In genomic region chr1:221868894-221869293, GRCh38 we compare ENCODE assay signal across 3 cellular contexts.
A peak's percentile ranks its signal among the peaks of the same experiment; 100 is the strongest.
TF ChIP-seq lines count a peak whose summit lies in the region.

No MANE protein-coding gene starts in this region.

TF ChIP-seq in A549, 52 proteins besides CTCF, POLR2A, EP300 and RAD21 (continued from another document and continues in another):
- TF ChIP-seq NPAS2 (CRISPR knock-in tag; IDR thresholded peaks at IDR 0.05; ENCODE audit: borderline replicate concordance) (no peak), HEYL (CRISPR knock-in tag; IDR thresholded peaks at IDR 0.05) (no peak), BCL3 (IDR thresholded peaks at IDR 0.05) (peak; percentile 62; the same call in 1 of the 3 replicates), CBX2 (IDR thresholded peaks at IDR 0.05; ENCODE audit: borderline replicate concordance, low read depth) (no peak), RCOR1 (IDR thresholded peaks at IDR 0.05; ENCODE audit: low read depth, low read length) (no peak), KDM1A (IDR thresholded peaks at IDR 0.05; ENCODE audit: low read depth) (no peak), HDAC2 (IDR thresholded peaks at IDR 0.05) (no peak), HES2 (IDR thresholded peaks at IDR 0.05) (no peak), TP53 (CRISPR knock-in tag; IDR thresholded peaks at IDR 0.05) (no peak), BHLHE40 (IDR thresholded peaks at IDR 0.05; ENCODE audit: low read depth, low read length) (no peak), RARB (CRISPR knock-in tag; IDR thresholded peaks at IDR 0.05) (no peak), CBX8 (IDR thresholded peaks at IDR 0.05) (no peak), HOXB5 (CRISPR knock-in tag; IDR thresholded peaks at IDR 0.05) (no peak), ZC3H11A (IDR thresholded peaks at IDR 0.05) (no peak), REST (IDR thresholded peaks at IDR 0.05) (no peak), ZFP36 (IDR thresholded peaks at IDR 0.05; ENCODE audit: borderline replicate concordance, partially characterized antibody) (no peak), JUNB (IDR thresholded peaks at IDR 0.05) (peak; percentile 93), FOXS1 (CRISPR knock-in tag; IDR thresholded peaks at IDR 0.05) (peak; percentile 97; the same call in 1 of the 2 replicates)
- TF ChIP-seq, protein P1, sequence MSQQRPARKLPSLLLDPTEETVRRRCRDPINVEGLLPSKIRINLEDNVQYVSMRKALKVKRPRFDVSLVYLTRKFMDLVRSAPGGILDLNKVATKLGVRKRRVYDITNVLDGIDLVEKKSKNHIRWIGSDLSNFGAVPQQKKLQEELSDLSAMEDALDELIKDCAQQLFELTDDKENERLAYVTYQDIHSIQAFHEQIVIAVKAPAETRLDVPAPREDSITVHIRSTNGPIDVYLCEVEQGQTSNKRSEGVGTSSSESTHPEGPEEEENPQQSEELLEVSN (IDR thresholded peaks at IDR 0.05; ENCODE audit: borderline replicate concordance, low read depth) = no peak

TF ChIP-seq in HCT116, 20 proteins besides CTCF, POLR2A, EP300 and RAD21:
- TF ChIP-seq REST (IDR thresholded peaks at IDR 0.05; ENCODE audit: low read depth) (no peak), FOSL1 (IDR thresholded peaks at IDR 0.05; ENCODE audit: low read depth) (peak; percentile 29; the same call in 1 of the 2 replicates), ZBTB33 (IDR thresholded peaks at IDR 0.05; ENCODE audit: extremely low read depth, insufficient replicate concordance, low read length) (no peak), EZH2phosphoT487 (IDR thresholded peaks at IDR 0.05; ENCODE audit: borderline replicate concordance) (no peak), EGR1 (IDR thresholded peaks at IDR 0.05; ENCODE audit: low read depth) (no peak), JUND (IDR thresholded peaks at IDR 0.05) (peak; percentile 22; the same call in 1 of the 2 replicates)
- TF ChIP-seq, protein P2, sequence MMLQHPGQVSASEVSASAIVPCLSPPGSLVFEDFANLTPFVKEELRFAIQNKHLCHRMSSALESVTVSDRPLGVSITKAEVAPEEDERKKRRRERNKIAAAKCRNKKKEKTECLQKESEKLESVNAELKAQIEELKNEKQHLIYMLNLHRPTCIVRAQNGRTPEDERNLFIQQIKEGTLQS (IDR thresholded peaks at IDR 0.05) = no peak

TF ChIP-seq in SK-N-SH, 30 proteins besides CTCF, POLR2A, EP300 and RAD21 (continued from another document):
- TF ChIP-seq MAX (IDR thresholded peaks at IDR 0.05; ENCODE audit: low read depth) (no peak), MEF2A (IDR thresholded peaks at IDR 0.05; ENCODE audit: borderline replicate concordance, low read depth) (0 out of 2 replicates have a peak, but pooled peaks have one; percentile 13), CHD2 (IDR thresholded peaks at IDR 0.05; ENCODE audit: low read length, partially characterized antibody) (no peak), FOSL2 (IDR thresholded peaks at IDR 0.05; ENCODE audit: borderline replicate concordance, low read depth) (peak; percentile 70), RCOR1 (IDR thresholded peaks at IDR 0.05; ENCODE audit: low read length) (no peak), REST (IDR thresholded peaks at IDR 0.05; ENCODE audit: low read depth, low read length) (no peak), USF2 (IDR thresholded peaks at IDR 0.05; ENCODE audit: borderline replicate concordance, low read depth, low read length) (no peak), MXI1 (IDR thresholded peaks at IDR 0.05; ENCODE audit: low read depth, low read length) (no peak), PBX3 (IDR thresholded peaks at IDR 0.05) (peak; percentile 37; the same call in 1 of the 2 replicates), FOXJ3 (CRISPR knock-in tag; IDR thresholded peaks at IDR 0.05) (no peak), USF1 (IDR thresholded peaks at IDR 0.05; ENCODE audit: borderline replicate concordance, low read depth) (no peak), RFX5 (IDR thresholded peaks at IDR 0.05; ENCODE audit: low read length) (no peak), TAF1 (IDR thresholded peaks at IDR 0.05; ENCODE audit: borderline replicate concordance, low read depth, low read length) (no peak), GABPA (IDR thresholded peaks at IDR 0.05; ENCODE audit: low read depth) (no peak), YY1 (IDR thresholded peaks at IDR 0.05; ENCODE audit: low read depth) (no peak), JUND (IDR thresholded peaks at IDR 0.05) (peak; percentile 51; the same call in 1 of the 2 replicates), TCF12 (IDR thresholded peaks at IDR 0.05) (peak; percentile 48), TEAD4 (IDR thresholded peaks at IDR 0.05; ENCODE audit: borderline replicate concordance, insufficient read depth) (no peak), ZBTB33 (IDR thresholded peaks at IDR 0.05; ENCODE audit: borderline replicate concordance, low read depth) (no peak), GATA2 (CRISPR knock-in tag; IDR thresholded peaks at IDR 0.05) (no peak), POLR2AphosphoS5 (IDR thresholded peaks at IDR 0.05; ENCODE audit: low read depth, low read length) (no peak), FOXM1 (IDR thresholded peaks at IDR 0.05; ENCODE audit: low read depth) (no peak), NFIC (IDR thresholded peaks at IDR 0.05; ENCODE audit: borderline replicate concordance) (peak; percentile 85), SMC3 (IDR thresholded peaks at IDR 0.05; ENCODE audit: low read depth, low read length) (no peak), EZH2phosphoT487 (IDR thresholded peaks at IDR 0.05; ENCODE audit: borderline replicate concordance, low read depth) (no peak), RXRA (IDR thresholded peaks at IDR 0.05; ENCODE audit: borderline replicate concordance, low read depth) (peak; percentile 13; the same call in 1 of the 2 replicates)
- TF ChIP-seq, protein P3, sequence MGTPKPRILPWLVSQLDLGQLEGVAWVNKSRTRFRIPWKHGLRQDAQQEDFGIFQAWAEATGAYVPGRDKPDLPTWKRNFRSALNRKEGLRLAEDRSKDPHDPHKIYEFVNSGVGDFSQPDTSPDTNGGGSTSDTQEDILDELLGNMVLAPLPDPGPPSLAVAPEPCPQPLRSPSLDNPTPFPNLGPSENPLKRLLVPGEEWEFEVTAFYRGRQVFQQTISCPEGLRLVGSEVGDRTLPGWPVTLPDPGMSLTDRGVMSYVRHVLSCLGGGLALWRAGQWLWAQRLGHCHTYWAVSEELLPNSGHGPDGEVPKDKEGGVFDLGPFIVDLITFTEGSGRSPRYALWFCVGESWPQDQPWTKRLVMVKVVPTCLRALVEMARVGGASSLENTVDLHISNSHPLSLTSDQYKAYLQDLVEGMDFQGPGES (IDR thresholded peaks at IDR 0.05; ENCODE audit: low read depth, low read length) = no peak
